ENCODE assay signal across 1 cellular context in the genomic region with DNA sequence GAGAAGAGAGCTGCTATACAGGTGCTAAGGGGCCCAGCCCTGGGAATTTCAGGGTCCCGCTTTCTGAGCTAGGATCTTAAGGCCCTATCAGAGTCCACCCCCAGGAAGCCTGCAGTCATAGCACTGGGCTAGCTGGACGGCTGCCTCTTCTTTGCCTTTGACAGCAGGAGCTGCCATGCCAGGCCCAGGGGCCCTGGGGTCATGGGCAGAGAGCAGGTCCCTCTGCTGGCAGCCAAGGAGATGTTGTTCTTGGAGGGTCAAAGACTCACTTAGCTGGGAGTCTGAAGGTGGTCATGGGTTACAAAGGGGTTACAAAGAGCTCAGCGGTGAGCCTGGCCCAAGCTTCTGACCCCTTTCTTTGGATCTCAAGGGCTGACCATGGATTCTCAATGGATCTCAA.
TF ChIP-seq lines count a peak whose summit lies in the region.

No MANE protein-coding gene starts in this region.

TF ChIP-seq in H1, 55 proteins besides CTCF, POLR2A, EP300 and RAD21:
- TF ChIP-seq ZNF274 (IDR thresholded peaks at IDR 0.05; ENCODE audit: borderline replicate concordance, extremely low read depth, low read length) (no peak), GABPA (IDR thresholded peaks at IDR 0.05; ENCODE audit: borderline replicate concordance, insufficient read depth, low read length) (no peak), RXRA (IDR thresholded peaks at IDR 0.05; ENCODE audit: insufficient read depth, low read depth, low read length) (no peak), JUND (IDR thresholded peaks at IDR 0.05; ENCODE audit: low read length) (no peak), CTBP2 (IDR thresholded peaks at IDR 0.05; ENCODE audit: borderline replicate concordance, insufficient read depth, insufficient read length, low read length) (no peak), SIN3A (conservative IDR thresholded peaks at IDR 0.05 in 1 of 2, IDR thresholded peaks at IDR 0.05 in 1 of 2; ENCODE audit: low read depth in 1 of 2, low read length in 2 of 2) (no peak), SAP30 (IDR thresholded peaks at IDR 0.05; ENCODE audit: insufficient read depth, insufficient replicate concordance, low read length) (no peak), EGR1 (IDR thresholded peaks at IDR 0.05; ENCODE audit: borderline replicate concordance, low read depth, low read length) (no peak), KDM1A (IDR thresholded peaks at IDR 0.05; ENCODE audit: borderline replicate concordance, low read length) (no peak), HDAC6 (IDR thresholded peaks at IDR 0.05; ENCODE audit: low read depth, low read length) (no peak), TAF1 (IDR thresholded peaks at IDR 0.05; ENCODE audit: low read depth, low read length) (no peak), JUN (IDR thresholded peaks at IDR 0.05; ENCODE audit: low read depth, low read length) (no peak), RNF2 (IDR thresholded peaks at IDR 0.05; ENCODE audit: borderline replicate concordance, low read depth, low read length, missing control alignments, poor library complexity, severe bottlenecking) (no peak)
- TF ChIP-seq, protein P1, sequence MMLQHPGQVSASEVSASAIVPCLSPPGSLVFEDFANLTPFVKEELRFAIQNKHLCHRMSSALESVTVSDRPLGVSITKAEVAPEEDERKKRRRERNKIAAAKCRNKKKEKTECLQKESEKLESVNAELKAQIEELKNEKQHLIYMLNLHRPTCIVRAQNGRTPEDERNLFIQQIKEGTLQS (IDR thresholded peaks at IDR 0.05; ENCODE audit: insufficient read depth, low read depth, low read length): no peak
- TF ChIP-seq, protein P2, sequence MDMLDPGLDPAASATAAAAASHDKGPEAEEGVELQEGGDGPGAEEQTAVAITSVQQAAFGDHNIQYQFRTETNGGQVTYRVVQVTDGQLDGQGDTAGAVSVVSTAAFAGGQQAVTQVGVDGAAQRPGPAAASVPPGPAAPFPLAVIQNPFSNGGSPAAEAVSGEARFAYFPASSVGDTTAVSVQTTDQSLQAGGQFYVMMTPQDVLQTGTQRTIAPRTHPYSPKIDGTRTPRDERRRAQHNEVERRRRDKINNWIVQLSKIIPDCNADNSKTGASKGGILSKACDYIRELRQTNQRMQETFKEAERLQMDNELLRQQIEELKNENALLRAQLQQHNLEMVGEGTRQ (IDR thresholded peaks at IDR 0.05; ENCODE audit: low read length): no peak
